In genomic region chr5:32187675-32188074, GRCh38 we compare ENCODE assay signal across 31 cellular contexts.
"Had no signal": no experiment of that assay in that cellular context is flagged by ENCODE, and none has a peak within 500 bp of the region (broad histone marks: within the 10 kb centered on the region; RNA-seq: fewer than 3 reads in every experiment).

No MANE protein-coding gene starts in this region.

- H3K27me3 Mint-ChIP-seq: progenitor cell of endocrine pancreas; stimulated activated memory B cell treated with anti-CD40 and anti-IgM and Interleukin-4, amounts not matched to agents 10 μg/mL and 1 μg/mL and 100 μg/mL, for 72 hours; stimulated activated naive CD8-positive, alpha-beta T cell treated with anti-CD3 and anti-CD28 coated beads, Interleukin-15, amount 100 ng/mL, for 72 hours; type B pancreatic cell had no signal

- H3K4me1 Mint-ChIP-seq: stimulated activated naive CD8-positive, alpha-beta T cell treated with anti-CD3 and anti-CD28 coated beads, Interleukin-15, amount 100 ng/mL, for 72 hours had no signal

- DNase-seq: natural killer cell; occipital lobe; ovary; posterior cingulate gyrus; psoas muscle; right cardiac atrium; spleen; stimulated activated CD4-positive, alpha-beta T cell treated with anti-CD3 and anti-CD28 coated beads, Interleukin-12 subunit alpha, Interleukin-12 subunit beta, amount 100 ng/mL, for 4 hours; stimulated activated CD4-positive, alpha-beta T cell treated with anti-CD3 and anti-CD28 coated beads, Interleukin-1b, Interleukin-23, amount 100 ng/mL, for 48 hours; stimulated activated CD4-positive, alpha-beta T cell treated with anti-CD3 and anti-CD28 coated beads, Interleukin-4, amount 100 ng/mL, for 1 hour; stimulated activated CD4-positive, alpha-beta T cell treated with anti-CD3 and anti-CD28 coated beads, Interleukin-4, amount 100 ng/mL, for 4 hours; stimulated activated CD8-positive, alpha-beta memory T cell treated with anti-CD3 and anti-CD28 coated beads, Interleukin-4, amount 100 ng/mL, for 48 hours; stimulated activated naive CD4-positive, alpha-beta T cell; stimulated activated naive CD8-positive, alpha-beta T cell treated with anti-CD3 and anti-CD28 coated beads, Interleukin-15, amount 100 ng/mL, for 72 hours; stimulated activated naive CD8-positive, alpha-beta T cell treated with anti-CD3 and anti-CD28 coated beads, Interleukin-15, Interleukin-2, amounts not matched to agents 100 U/mL and 50 U/mL, for 24 hours; substantia nigra; testis; tibial artery; transverse colon; upper lobe of right lung; uterus had no signal

- H3K79me2 ChIP-seq: parathyroid adenoma had no signal

- H3K36me3 Mint-ChIP-seq: natural killer cell; stimulated activated memory B cell treated with anti-CD40 and anti-IgM and Interleukin-4, amounts not matched to agents 10 μg/mL and 1 μg/mL and 100 μg/mL, for 72 hours; type B pancreatic cell had no signal

- H3K27me3 ChIP-seq: neural progenitor cell, ovary, spleen, suprapubic skin, testis, tibial artery, transverse colon, upper lobe of right lung, uterus had no signal

- H3K9me3 ChIP-seq: ovary, suprapubic skin, testis had no signal

- H2AFZ ChIP-seq: neural progenitor cell, parathyroid adenoma had no signal

- ATAC-seq: natural killer cell; psoas muscle; right cardiac atrium; sciatic nerve; stimulated activated memory B cell treated with anti-CD40 and anti-IgM and Interleukin-4, amounts not matched to agents 10 μg/mL and 1 μg/mL and 100 μg/mL, for 72 hours; stimulated activated naive CD8-positive, alpha-beta T cell treated with anti-CD3 and anti-CD28 coated beads, Interleukin-15, amount 100 ng/mL, for 72 hours; stimulated activated naive CD8-positive, alpha-beta T cell treated with anti-CD3 and anti-CD28 coated beads, Interleukin-15, Interleukin-2, amounts not matched to agents 100 U/mL and 50 U/mL, for 24 hours; upper lobe of right lung had no signal

- H3K9me3 Mint-ChIP-seq: natural killer cell; stimulated activated memory B cell treated with anti-CD40 and anti-IgM and Interleukin-4, amounts not matched to agents 10 μg/mL and 1 μg/mL and 100 μg/mL, for 72 hours; stimulated activated naive CD8-positive, alpha-beta T cell treated with anti-CD3 and anti-CD28 coated beads, Interleukin-15, amount 100 ng/mL, for 72 hours had no signal

- H3K4me3 ChIP-seq: neural progenitor cell, ovary, psoas muscle, skin epidermis, smooth muscle cell, spleen, suprapubic skin, testis, tibial artery, transverse colon, upper lobe of right lung, uterus had no signal

- H3K27ac Mint-ChIP-seq: natural killer cell; nephron; neural progenitor cell; progenitor cell of endocrine pancreas; stimulated activated memory B cell treated with anti-CD40 and anti-IgM and Interleukin-4, amounts not matched to agents 10 μg/mL and 1 μg/mL and 100 μg/mL, for 72 hours; stimulated activated naive CD8-positive, alpha-beta T cell treated with anti-CD3 and anti-CD28 coated beads, Interleukin-15, amount 100 ng/mL, for 72 hours; type B pancreatic cell had no signal

- H3K9ac ChIP-seq: neural progenitor cell, parathyroid adenoma had no signal

- H3K4me1 ChIP-seq: neural progenitor cell, parathyroid adenoma, psoas muscle, suprapubic skin, testis, tibial artery, transverse colon, upper lobe of right lung, uterus had no signal

- H3K4me2 ChIP-seq: neural progenitor cell, smooth muscle cell had no signal

- H3K36me3 ChIP-seq: neural progenitor cell, ovary, spleen, suprapubic skin, tibial artery, transverse colon, upper lobe of right lung, uterus had no signal

- H3K27ac ChIP-seq: neural progenitor cell, ovary, parathyroid adenoma, psoas muscle, skin epidermis, spleen, suprapubic skin, testis, tibial artery, transverse colon, upper lobe of right lung, uterus had no signal

- H3K4me3 Mint-ChIP-seq: natural killer cell; nephron; neural progenitor cell; stimulated activated memory B cell treated with anti-CD40 and anti-IgM and Interleukin-4, amounts not matched to agents 10 μg/mL and 1 μg/mL and 100 μg/mL, for 72 hours; stimulated activated naive CD8-positive, alpha-beta T cell treated with anti-CD3 and anti-CD28 coated beads, Interleukin-15, amount 100 ng/mL, for 72 hours; type B pancreatic cell had no signal
